Comparison of ENCODE assay signal across 1 cellular context in the genomic region with DNA sequence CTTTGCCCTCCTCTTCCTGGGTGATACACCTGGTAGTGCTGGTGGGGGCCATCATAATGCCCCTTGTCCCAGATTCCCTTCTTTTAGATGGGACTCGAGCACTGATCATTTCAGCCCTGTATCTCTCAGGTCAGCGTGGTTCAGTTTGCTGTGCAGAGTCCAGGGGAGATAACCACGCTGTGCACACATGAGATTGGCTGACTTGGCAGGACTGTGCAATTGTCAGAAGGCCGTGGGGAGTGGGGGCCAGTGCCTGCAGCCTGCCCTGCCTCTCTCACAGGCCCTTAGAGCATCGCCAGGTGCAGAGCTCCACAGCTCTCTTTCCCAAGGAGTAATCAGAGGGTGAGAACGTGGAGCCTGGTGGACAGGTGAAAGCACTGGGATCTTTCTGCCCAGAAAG.
TF ChIP-seq lines count a peak whose summit lies in the region.

No MANE protein-coding gene starts in this region.

TF ChIP-seq in HepG2, 621 proteins besides CTCF, POLR2A, EP300 and RAD21 (continues in another document):
- TF ChIP-seq, protein P1, sequence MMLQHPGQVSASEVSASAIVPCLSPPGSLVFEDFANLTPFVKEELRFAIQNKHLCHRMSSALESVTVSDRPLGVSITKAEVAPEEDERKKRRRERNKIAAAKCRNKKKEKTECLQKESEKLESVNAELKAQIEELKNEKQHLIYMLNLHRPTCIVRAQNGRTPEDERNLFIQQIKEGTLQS (CRISPR knock-in tag; IDR thresholded peaks at IDR 0.05) = no peak
- TF ChIP-seq ZNF605 (CRISPR knock-in tag; IDR thresholded peaks at IDR 0.05) (no peak), NCOA1 (CRISPR knock-in tag; IDR thresholded peaks at IDR 0.05) (peak; percentile 90), KDM4B (CRISPR knock-in tag; IDR thresholded peaks at IDR 0.05) (peak; percentile 41; the same call in 1 of the 2 replicates), KMT2A (CRISPR knock-in tag; IDR thresholded peaks at IDR 0.05) (peak; percentile 76; the same call in 1 of the 2 replicates), YY1 (IDR thresholded peaks at IDR 0.05; ENCODE audit: insufficient read depth, insufficient replicate concordance, low read depth, low read length) (no peak), SP1 (IDR thresholded peaks at IDR 0.05) (no peak), SP1 (CRISPR knock-in tag; IDR thresholded peaks at IDR 0.05) (no peak), FOXC1 (CRISPR knock-in tag; IDR thresholded peaks at IDR 0.05; ENCODE audit: borderline replicate concordance) (0 out of 2 replicates have a peak, but pooled peaks have one; percentile 24), ETV5 (CRISPR knock-in tag; IDR thresholded peaks at IDR 0.05; ENCODE audit: borderline replicate concordance) (peak; percentile 45; the same call in 1 of the 2 replicates), ONECUT2 (CRISPR knock-in tag; IDR thresholded peaks at IDR 0.05) (no peak), ZNF431 (CRISPR knock-in tag; IDR thresholded peaks at IDR 0.05; ENCODE audit: borderline replicate concordance, low read depth) (no peak), CC2D1A (CRISPR knock-in tag; IDR thresholded peaks at IDR 0.05) (no peak), NCOA2 (CRISPR knock-in tag; IDR thresholded peaks at IDR 0.05) (peak; percentile 69; the same call in 1 of the 2 replicates), ZNF235 (CRISPR knock-in tag; IDR thresholded peaks at IDR 0.05; ENCODE audit: borderline replicate concordance) (no peak), DPF2 (CRISPR knock-in tag; IDR thresholded peaks at IDR 0.05; ENCODE audit: borderline replicate concordance, low read depth) (peak; percentile 29; the same call in 1 of the 2 replicates), SOX13 (IDR thresholded peaks at IDR 0.05) (no peak), SOX13 (CRISPR knock-in tag; conservative IDR thresholded peaks at IDR 0.05 in 1 of 2, IDR thresholded peaks at IDR 0.05 in 1 of 2) (peak in 1 of 2 experiments; percentile 82; a peak in 2 of 4 replicates), ZSCAN25 (CRISPR knock-in tag; IDR thresholded peaks at IDR 0.05) (0 out of 2 replicates have a peak, but pooled peaks have one; percentile 28), NCOR1 (IDR thresholded peaks at IDR 0.05; ENCODE audit: borderline replicate concordance, low read length) (no peak), NRL (CRISPR knock-in tag; IDR thresholded peaks at IDR 0.05; ENCODE audit: borderline replicate concordance) (no peak; the same call in 1 of the 2 replicates), DMAP1 (CRISPR knock-in tag; IDR thresholded peaks at IDR 0.05) (0 out of 2 replicates have a peak, but pooled peaks have one; percentile 27), THYN1 (CRISPR knock-in tag; IDR thresholded peaks at IDR 0.05; ENCODE audit: borderline replicate concordance, low read depth) (no peak), ZNF292 (CRISPR knock-in tag; IDR thresholded peaks at IDR 0.05; ENCODE audit: borderline replicate concordance, low read depth) (peak; percentile 93; the same call in 1 of the 2 replicates), CBX1 (IDR thresholded peaks at IDR 0.05; ENCODE audit: low read depth) (peak; percentile 53), SP5 (CRISPR knock-in tag; IDR thresholded peaks at IDR 0.05; ENCODE audit: borderline replicate concordance, low read depth) (0 out of 2 replicates have a peak, but pooled peaks have one; percentile 27), ZFP41 (CRISPR knock-in tag; IDR thresholded peaks at IDR 0.05; ENCODE audit: borderline replicate concordance) (no peak), ERF (CRISPR knock-in tag; IDR thresholded peaks at IDR 0.05) (0 out of 2 replicates have a peak, but pooled peaks have one; percentile 47), NFYB (CRISPR knock-in tag; IDR thresholded peaks at IDR 0.05) (peak; percentile 38; the same call in 1 of the 2 replicates), ZNF768 (CRISPR knock-in tag; IDR thresholded peaks at IDR 0.05) (peak; percentile 98), REXO4 (CRISPR knock-in tag; IDR thresholded peaks at IDR 0.05; ENCODE audit: borderline replicate concordance) (no peak), PITX1 (CRISPR knock-in tag; IDR thresholded peaks at IDR 0.05) (peak; percentile 31; the same call in 1 of the 2 replicates), GPN1 (CRISPR knock-in tag; IDR thresholded peaks at IDR 0.05; ENCODE audit: borderline replicate concordance) (no peak), MYC (CRISPR knock-in tag; IDR thresholded peaks at IDR 0.05; ENCODE audit: borderline replicate concordance) (peak; percentile 73; the same call in 1 of the 2 replicates), ZFP36L2 (CRISPR knock-in tag; IDR thresholded peaks at IDR 0.05) (no peak), KDM2A (CRISPR knock-in tag; IDR thresholded peaks at IDR 0.05; ENCODE audit: borderline replicate concordance, low read depth) (peak; percentile 56; the same call in 1 of the 2 replicates), HNF4G (IDR thresholded peaks at IDR 0.05; ENCODE audit: borderline replicate concordance, low read depth, low read length) (peak; percentile 82), HNF4G (CRISPR knock-in tag; IDR thresholded peaks at IDR 0.05; ENCODE audit: borderline replicate concordance, low read depth) (no peak), FOXO1 (CRISPR knock-in tag; IDR thresholded peaks at IDR 0.05) (no peak; the same call in 1 of the 2 replicates), FOXJ3 (CRISPR knock-in tag; IDR thresholded peaks at IDR 0.05; ENCODE audit: borderline replicate concordance) (peak; percentile 78; the same call in 1 of the 2 replicates)
- TF ChIP-seq, protein P2, sequence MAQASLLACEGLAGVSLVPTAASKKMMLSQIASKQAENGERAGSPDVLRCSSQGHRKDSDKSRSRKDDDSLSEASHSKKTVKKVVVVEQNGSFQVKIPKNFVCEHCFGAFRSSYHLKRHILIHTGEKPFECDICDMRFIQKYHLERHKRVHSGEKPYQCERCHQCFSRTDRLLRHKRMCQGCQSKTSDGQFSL (CRISPR knock-in tag; IDR thresholded peaks at IDR 0.05) = no peak
- TF ChIP-seq, protein P3, sequence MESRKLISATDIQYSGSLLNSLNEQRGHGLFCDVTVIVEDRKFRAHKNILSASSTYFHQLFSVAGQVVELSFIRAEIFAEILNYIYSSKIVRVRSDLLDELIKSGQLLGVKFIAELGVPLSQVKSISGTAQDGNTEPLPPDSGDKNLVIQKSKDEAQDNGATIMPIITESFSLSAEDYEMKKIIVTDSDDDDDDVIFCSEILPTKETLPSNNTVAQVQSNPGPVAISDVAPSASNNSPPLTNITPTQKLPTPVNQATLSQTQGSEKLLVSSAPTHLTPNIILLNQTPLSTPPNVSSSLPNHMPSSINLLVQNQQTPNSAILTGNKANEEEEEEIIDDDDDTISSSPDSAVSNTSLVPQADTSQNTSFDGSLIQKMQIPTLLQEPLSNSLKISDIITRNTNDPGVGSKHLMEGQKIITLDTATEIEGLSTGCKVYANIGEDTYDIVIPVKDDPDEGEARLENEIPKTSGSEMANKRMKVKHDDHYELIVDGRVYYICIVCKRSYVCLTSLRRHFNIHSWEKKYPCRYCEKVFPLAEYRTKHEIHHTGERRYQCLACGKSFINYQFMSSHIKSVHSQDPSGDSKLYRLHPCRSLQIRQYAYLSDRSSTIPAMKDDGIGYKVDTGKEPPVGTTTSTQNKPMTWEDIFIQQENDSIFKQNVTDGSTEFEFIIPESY (CRISPR knock-in tag; IDR thresholded peaks at IDR 0.05) = 0 out of 2 replicates have a peak, but pooled peaks have one; percentile 26
- TF ChIP-seq, protein P4, sequence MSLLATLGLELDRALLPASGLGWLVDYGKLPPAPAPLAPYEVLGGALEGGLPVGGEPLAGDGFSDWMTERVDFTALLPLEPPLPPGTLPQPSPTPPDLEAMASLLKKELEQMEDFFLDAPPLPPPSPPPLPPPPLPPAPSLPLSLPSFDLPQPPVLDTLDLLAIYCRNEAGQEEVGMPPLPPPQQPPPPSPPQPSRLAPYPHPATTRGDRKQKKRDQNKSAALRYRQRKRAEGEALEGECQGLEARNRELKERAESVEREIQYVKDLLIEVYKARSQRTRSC (CRISPR knock-in tag; IDR thresholded peaks at IDR 0.05; ENCODE audit: low read depth) = no peak
- TF ChIP-seq, protein P5, sequence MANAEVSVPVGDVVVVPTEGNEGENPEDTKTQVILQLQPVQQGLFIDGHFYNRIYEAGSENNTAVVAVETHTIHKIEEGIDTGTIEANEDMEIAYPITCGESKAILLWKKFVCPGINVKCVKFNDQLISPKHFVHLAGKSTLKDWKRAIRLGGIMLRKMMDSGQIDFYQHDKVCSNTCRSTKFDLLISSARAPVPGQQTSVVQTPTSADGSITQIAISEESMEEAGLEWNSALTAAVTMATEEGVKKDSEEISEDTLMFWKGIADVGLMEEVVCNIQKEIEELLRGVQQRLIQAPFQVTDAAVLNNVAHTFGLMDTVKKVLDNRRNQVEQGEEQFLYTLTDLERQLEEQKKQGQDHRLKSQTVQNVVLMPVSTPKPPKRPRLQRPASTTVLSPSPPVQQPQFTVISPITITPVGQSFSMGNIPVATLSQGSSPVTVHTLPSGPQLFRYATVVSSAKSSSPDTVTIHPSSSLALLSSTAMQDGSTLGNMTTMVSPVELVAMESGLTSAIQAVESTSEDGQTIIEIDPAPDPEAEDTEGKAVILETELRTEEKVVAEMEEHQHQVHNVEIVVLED (CRISPR knock-in tag; IDR thresholded peaks at IDR 0.05; ENCODE audit: borderline replicate concordance) = 0 out of 2 replicates have a peak, but pooled peaks have one; percentile 16
- TF ChIP-seq, protein P6, sequence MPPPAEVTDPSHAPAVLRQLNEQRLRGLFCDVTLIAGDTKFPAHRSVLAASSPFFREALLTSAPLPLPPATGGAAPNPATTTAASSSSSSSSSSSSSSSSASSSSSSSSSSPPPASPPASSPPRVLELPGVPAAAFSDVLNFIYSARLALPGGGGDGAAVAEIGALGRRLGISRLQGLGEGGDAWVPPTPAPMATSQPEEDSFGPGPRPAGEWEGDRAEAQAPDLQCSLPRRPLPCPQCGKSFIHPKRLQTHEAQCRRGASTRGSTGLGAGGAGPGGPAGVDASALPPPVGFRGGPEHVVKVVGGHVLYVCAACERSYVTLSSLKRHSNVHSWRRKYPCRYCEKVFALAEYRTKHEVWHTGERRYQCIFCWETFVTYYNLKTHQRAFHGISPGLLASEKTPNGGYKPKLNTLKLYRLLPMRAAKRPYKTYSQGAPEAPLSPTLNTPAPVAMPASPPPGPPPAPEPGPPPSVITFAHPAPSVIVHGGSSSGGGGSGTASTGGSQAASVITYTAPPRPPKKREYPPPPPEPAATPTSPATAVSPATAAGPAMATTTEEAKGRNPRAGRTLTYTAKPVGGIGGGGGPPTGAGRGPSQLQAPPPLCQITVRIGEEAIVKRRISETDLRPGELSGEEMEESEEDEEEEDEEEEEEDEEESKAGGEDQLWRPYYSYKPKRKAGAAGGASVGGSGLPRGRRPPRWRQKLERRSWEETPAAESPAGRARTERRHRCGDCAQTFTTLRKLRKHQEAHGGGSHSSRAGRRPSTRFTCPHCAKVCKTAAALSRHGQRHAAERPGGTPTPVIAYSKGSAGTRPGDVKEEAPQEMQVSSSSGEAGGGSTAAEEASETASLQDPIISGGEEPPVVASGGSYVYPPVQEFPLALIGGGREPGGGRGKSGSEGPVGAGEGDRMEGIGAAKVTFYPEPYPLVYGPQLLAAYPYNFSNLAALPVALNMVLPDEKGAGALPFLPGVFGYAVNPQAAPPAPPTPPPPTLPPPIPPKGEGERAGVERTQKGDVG (CRISPR knock-in tag; IDR thresholded peaks at IDR 0.05; ENCODE audit: borderline replicate concordance) = no peak
- TF ChIP-seq, protein P7, sequence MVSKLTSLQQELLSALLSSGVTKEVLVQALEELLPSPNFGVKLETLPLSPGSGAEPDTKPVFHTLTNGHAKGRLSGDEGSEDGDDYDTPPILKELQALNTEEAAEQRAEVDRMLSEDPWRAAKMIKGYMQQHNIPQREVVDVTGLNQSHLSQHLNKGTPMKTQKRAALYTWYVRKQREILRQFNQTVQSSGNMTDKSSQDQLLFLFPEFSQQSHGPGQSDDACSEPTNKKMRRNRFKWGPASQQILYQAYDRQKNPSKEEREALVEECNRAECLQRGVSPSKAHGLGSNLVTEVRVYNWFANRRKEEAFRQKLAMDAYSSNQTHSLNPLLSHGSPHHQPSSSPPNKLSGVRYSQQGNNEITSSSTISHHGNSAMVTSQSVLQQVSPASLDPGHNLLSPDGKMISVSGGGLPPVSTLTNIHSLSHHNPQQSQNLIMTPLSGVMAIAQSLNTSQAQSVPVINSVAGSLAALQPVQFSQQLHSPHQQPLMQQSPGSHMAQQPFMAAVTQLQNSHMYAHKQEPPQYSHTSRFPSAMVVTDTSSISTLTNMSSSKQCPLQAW (CRISPR knock-in tag; IDR thresholded peaks at IDR 0.05) = peak; percentile 69
- TF ChIP-seq, protein P8, sequence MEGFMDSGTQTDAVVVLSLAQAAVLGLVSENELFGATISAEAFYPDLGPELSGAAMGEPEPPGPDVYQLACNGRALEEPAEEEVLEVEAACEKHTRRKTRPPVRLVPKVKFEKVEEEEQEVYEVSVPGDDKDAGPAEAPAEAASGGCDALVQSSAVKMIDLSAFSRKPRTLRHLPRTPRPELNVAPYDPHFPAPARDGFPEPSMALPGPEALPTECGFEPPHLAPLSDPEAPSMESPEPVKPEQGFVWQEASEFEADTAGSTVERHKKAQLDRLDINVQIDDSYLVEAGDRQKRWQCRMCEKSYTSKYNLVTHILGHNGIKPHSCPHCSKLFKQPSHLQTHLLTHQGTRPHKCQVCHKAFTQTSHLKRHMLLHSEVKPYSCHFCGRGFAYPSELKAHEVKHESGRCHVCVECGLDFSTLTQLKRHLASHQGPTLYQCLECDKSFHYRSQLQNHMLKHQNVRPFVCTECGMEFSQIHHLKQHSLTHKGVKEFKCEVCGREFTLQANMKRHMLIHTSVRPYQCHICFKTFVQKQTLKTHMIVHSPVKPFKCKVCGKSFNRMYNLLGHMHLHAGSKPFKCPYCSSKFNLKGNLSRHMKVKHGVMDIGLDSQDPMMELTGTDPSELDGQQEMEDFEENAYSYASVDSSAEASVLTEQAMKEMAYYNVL (CRISPR knock-in tag; IDR thresholded peaks at IDR 0.05; ENCODE audit: borderline replicate concordance) = peak; percentile 37; the same call in 1 of the 2 replicates
- TF ChIP-seq, protein P9, sequence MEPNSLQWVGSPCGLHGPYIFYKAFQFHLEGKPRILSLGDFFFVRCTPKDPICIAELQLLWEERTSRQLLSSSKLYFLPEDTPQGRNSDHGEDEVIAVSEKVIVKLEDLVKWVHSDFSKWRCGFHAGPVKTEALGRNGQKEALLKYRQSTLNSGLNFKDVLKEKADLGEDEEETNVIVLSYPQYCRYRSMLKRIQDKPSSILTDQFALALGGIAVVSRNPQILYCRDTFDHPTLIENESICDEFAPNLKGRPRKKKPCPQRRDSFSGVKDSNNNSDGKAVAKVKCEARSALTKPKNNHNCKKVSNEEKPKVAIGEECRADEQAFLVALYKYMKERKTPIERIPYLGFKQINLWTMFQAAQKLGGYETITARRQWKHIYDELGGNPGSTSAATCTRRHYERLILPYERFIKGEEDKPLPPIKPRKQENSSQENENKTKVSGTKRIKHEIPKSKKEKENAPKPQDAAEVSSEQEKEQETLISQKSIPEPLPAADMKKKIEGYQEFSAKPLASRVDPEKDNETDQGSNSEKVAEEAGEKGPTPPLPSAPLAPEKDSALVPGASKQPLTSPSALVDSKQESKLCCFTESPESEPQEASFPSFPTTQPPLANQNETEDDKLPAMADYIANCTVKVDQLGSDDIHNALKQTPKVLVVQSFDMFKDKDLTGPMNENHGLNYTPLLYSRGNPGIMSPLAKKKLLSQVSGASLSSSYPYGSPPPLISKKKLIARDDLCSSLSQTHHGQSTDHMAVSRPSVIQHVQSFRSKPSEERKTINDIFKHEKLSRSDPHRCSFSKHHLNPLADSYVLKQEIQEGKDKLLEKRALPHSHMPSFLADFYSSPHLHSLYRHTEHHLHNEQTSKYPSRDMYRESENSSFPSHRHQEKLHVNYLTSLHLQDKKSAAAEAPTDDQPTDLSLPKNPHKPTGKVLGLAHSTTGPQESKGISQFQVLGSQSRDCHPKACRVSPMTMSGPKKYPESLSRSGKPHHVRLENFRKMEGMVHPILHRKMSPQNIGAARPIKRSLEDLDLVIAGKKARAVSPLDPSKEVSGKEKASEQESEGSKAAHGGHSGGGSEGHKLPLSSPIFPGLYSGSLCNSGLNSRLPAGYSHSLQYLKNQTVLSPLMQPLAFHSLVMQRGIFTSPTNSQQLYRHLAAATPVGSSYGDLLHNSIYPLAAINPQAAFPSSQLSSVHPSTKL (CRISPR knock-in tag; IDR thresholded peaks at IDR 0.05) = peak; percentile 60; the same call in 1 of the 2 replicates
